ENCODE assay signal across 9 cellular contexts in the genomic region with DNA sequence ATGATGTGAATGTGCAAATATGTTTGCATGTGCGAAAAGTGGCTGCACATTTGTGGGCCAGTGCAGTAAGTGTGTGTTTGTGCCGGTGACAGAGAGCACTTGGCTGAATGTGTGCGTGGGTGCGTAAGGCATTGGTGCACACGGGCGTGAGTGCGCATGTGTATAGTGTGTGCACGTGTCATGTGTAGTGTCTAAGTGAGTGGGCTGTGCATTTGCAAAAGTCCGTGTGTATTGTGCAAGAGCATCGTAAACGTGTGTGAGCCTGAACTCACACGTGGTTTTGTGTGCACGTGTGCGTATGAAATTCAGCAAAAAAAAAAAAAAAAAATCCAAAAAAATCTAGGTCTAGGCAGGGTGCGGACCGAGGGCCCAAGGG. TPM values are rescaled to one million over a fixed set of nuclear protein-coding genes. Genes with fewer than 3 reads are reported as not detected.
DNase-seq lines count a peak whose midpoint lies in the region; ATAC-seq and TF ChIP-seq lines count a peak whose summit lies in the region.
"Had no signal": no experiment of that assay in that cellular context is flagged by ENCODE, and none has a peak within 500 bp of the region (broad histone marks: within the 10 kb centered on the region; RNA-seq: fewer than 3 reads in every experiment).

No MANE protein-coding gene starts in this region.

- no peak for TF ChIP-seq CTCF in chondrocyte (IDR thresholded peaks at IDR 0.05)

- H3K4me1 Mint-ChIP-seq in chondrocyte (ENCODE audit: low read depth): peaks cover 42% of the 10 kb centered on the region

- peak; percentile 14 for ATAC-seq in GM19395 (IDR thresholded peaks at IDR 0.05; ENCODE audit: unreplicated experiment)
- peak; percentile 17 for ATAC-seq in HG03469 (IDR thresholded peaks at IDR 0.05; ENCODE audit: unreplicated experiment)

- no peaks in the 10 kb centered on the region for H3K4me1 ChIP-seq in rectal smooth muscle tissue (ENCODE audit: control insufficient read depth, insufficient read depth, low read length)
- H3K4me1 ChIP-seq in HAP-1: no peaks in the 10 kb centered on the region; the same call in none of the 2 replicates

- H3K36me3 ChIP-seq in rectal smooth muscle tissue (ENCODE audit: control insufficient read depth, insufficient read depth, low read length) (no peaks in the 10 kb centered on the region), HAP-1 (replicated peaks) (no peaks in the 10 kb centered on the region)
- H3K36me3 ChIP-seq: SJSA1 had no signal

- DNase-seq in chondrocyte (ENCODE audit: low spot score): no peak
- DNase-seq in NCI-H2196 treated with DMSO at 0.1 percent for 48 hours (lab: John Stamatoyannopoulos, UW; ENCODE audit: unreplicated experiment): no peak
- DNase-seq in LoVo (ENCODE audit: low spot score): no peak
- no peak for DNase-seq in HAP-1 (ENCODE audit: low spot score in 2 of 2)
- DNase-seq in HPDE6-E6E7 (ENCODE audit: extremely low spot score): no peak

- H3K27ac Mint-ChIP-seq in chondrocyte (ENCODE audit: unreplicated experiment): no peak overlapping the region

- H3K27ac ChIP-seq in rectal smooth muscle tissue (ENCODE audit: low read depth, low read length): no peak overlapping the region
- H3K27ac ChIP-seq: SJSA1 had no signal

- H3K9me3 ChIP-seq in HAP-1: no peaks in the 10 kb centered on the region
- H3K9me3 ChIP-seq: SJSA1 had no signal

- H3K36me3 Mint-ChIP-seq in chondrocyte (ENCODE audit: low read depth): peaks cover 3% of the 10 kb centered on the region

- H3K27me3 ChIP-seq in rectal smooth muscle tissue (ENCODE audit: control insufficient read depth, insufficient read depth, low read length): peaks cover 26% of the 10 kb centered on the region
- peaks cover 28% of the 10 kb centered on the region for H3K27me3 ChIP-seq in HAP-1 (ENCODE audit: low read depth)

- in situ Hi-C loops in HAP-1 (cut with MboI; ENCODE audit: low sequenced_read_pairs): loop anchor here (5.0 to 25.0 kb wide), 2 partner anchors 409 to 1294 kb away; no protein-coding TSS in a partner anchor

- H3K9ac ChIP-seq in rectal smooth muscle tissue (ENCODE audit: low read length): no peak overlapping the region

- H3K27me3 Mint-ChIP-seq in chondrocyte (ENCODE audit: low read depth): no peaks in the 10 kb centered on the region

- peak overlapping the region; percentile 91 for H3K4me3 Mint-ChIP-seq in chondrocyte (ENCODE audit: unreplicated experiment)

- peak overlapping the region; percentile 49 for H3K4me3 ChIP-seq in rectal smooth muscle tissue (ENCODE audit: low read length)
- no peak overlapping the region for H3K4me3 ChIP-seq in HAP-1

- H3K9me3 Mint-ChIP-seq in chondrocyte (ENCODE audit: low read depth): no peaks in the 10 kb centered on the region

RNA-seq across cellular contexts. Expression of a gene that starts 6.5 kb away (rescaled TPM):
- 60.9 to 71.5 TPM (median 67.9 TPM) in 3 replicates for total RNA-seq in chondrocyte
